Comparison of ENCODE assay signal across 2 cellular contexts in genomic region chr18:50458366-50458765, GRCh38.
TF ChIP-seq lines count a peak whose summit lies in the region.

No MANE protein-coding gene starts in this region.

TF ChIP-seq in H1, 55 proteins besides CTCF, POLR2A, EP300 and RAD21 (continued from another document):
- TF ChIP-seq CHD7 (IDR thresholded peaks at IDR 0.05; ENCODE audit: insufficient replicate concordance, low read length) (no peak), POU5F1 (IDR thresholded peaks at IDR 0.05; ENCODE audit: low read depth, low read length) (no peak), TAF7 (optimal IDR thresholded peaks at IDR 0.05; ENCODE audit: borderline replicate concordance, low read depth, low read length) (no peak), RXRA (IDR thresholded peaks at IDR 0.05; ENCODE audit: insufficient read depth, low read depth, low read length) (no peak), MAX (IDR thresholded peaks at IDR 0.05) (no peak)

TF ChIP-seq in liver, 16 proteins besides CTCF, POLR2A, EP300 and RAD21 (continued from another document):
- TF ChIP-seq ATF3 (IDR thresholded peaks at IDR 0.05) = no peak
TF ChIP-seq in liver: peak in this region for 0.
